ENCODE assay signal across 19 cellular contexts in genomic region chr4:23932186-23932585, GRCh38. TPM values are rescaled to one million over a fixed set of nuclear protein-coding genes. Genes with fewer than 3 reads are reported as not detected.
DNase-seq lines count a peak whose midpoint lies in the region; ATAC-seq, FAIRE-seq and TF ChIP-seq lines count a peak whose summit lies in the region.
"Had no signal": no experiment of that assay in that cellular context is flagged by ENCODE, and none has a peak within 500 bp of the region (broad histone marks: within the 10 kb centered on the region; RNA-seq: fewer than 3 reads in every experiment).

No MANE protein-coding gene starts in this region.

- H3K27me3 Mint-ChIP-seq in endodermal cell (ENCODE audit: insufficient read depth), result no peaks in the 10 kb centered on the region

- no peak overlapping the region for H3K9ac ChIP-seq in endodermal cell (ENCODE audit: extremely low read depth, low read length, poor library complexity, severe bottlenecking)

- ATAC-seq in Right ventricle myocardium superior (ENCODE audit: poor library complexity) (no peak), GM21390 (IDR thresholded peaks at IDR 0.05; ENCODE audit: unreplicated experiment) (no peak)
- ATAC-seq: A549 had no signal

- H3K4me1 Mint-ChIP-seq in endodermal cell, result peaks cover 40% of the 10 kb centered on the region

- no peak overlapping the region for H3K4me3 Mint-ChIP-seq in endodermal cell
- H3K4me3 Mint-ChIP-seq: CD14-positive monocyte had no signal

- intact Hi-C loops in Right ventricle myocardium superior (cut with DNase I), result loop anchor here (10.0 kb wide), 1 partner anchor 567 kb away; no protein-coding TSS in a partner anchor

- H3K4me3 ChIP-seq in right atrium auricular region (no peak overlapping the region), endodermal cell (ENCODE audit: low read length) (no peak overlapping the region)
- H3K4me3 ChIP-seq: A549, SJCRH30 had no signal

- TF ChIP-seq CTCF in right atrium auricular region (IDR thresholded peaks at IDR 0.05), result no peak
- peak; percentile 30 for TF ChIP-seq CTCF in endodermal cell (conservative IDR thresholded peaks at IDR 0.05)
- TF ChIP-seq CTCF in D721Med (IDR thresholded peaks at IDR 0.05; ENCODE audit: insufficient read depth, missing control alignments), result no peak

- 63 to 70% methylated on average over 3 to 4 of the region's 4 CpGs for WGBS in endodermal cell (ENCODE audit: insufficient coverage in 1 of 2, insufficient read length in 1 of 2), 2 experiments

- H3K27ac ChIP-seq in right atrium auricular region (peak overlapping the region; percentile 77 to 86), endodermal cell (ENCODE audit: low read depth, low read length) (no peak overlapping the region)
- H3K27ac ChIP-seq: A549, SJCRH30 had no signal

- no peak overlapping the region for H3K27ac Mint-ChIP-seq in endodermal cell
- H3K27ac Mint-ChIP-seq: CD14-positive monocyte had no signal

- H3K27me3 ChIP-seq in right atrium auricular region (no peaks in the 10 kb centered on the region), endodermal cell (ENCODE audit: control insufficient read depth, insufficient read depth, low read length, poor library complexity, severe bottlenecking) (no peaks in the 10 kb centered on the region)
- H3K27me3 ChIP-seq: SJCRH30 had no signal

- H3K4me1 ChIP-seq in right atrium auricular region (peaks cover 0 to 36% of the 10 kb centered on the region in 2 donors), endodermal cell (ENCODE audit: control insufficient read depth, insufficient read depth, low read length) (peaks cover 12% of the 10 kb centered on the region)
- H3K4me1 ChIP-seq: A549, Caco-2, SJCRH30 had no signal

- H3K36me3 Mint-ChIP-seq in endodermal cell (ENCODE audit: low read depth), result no peaks in the 10 kb centered on the region
- H3K36me3 Mint-ChIP-seq: CD14-positive monocyte had no signal

- H3K9me3 Mint-ChIP-seq in endodermal cell, result no peaks in the 10 kb centered on the region

- DNase-seq in right atrium auricular region (ENCODE audit: low spot score) (no peak), Right ventricle myocardium superior (no peak), endodermal cell (no peak), iPS-NIHi11 (ENCODE audit: low spot score) (peak; percentile 37), D721Med (ENCODE audit: insufficient read length, low spot score) (no peak), KG1 (lab: John Stamatoyannopoulos, UW) (no peak), dermis blood vessel endothelial cell (no peak)
- DNase-seq: Caco-2, DMS79, Karpas-422, NCI-H187 treated with DMSO at 0.1 percent for 48 hours, NCI-H2171 treated with DMSO at 0.1 percent for 48 hours had no signal

- H3K9me3 ChIP-seq in right atrium auricular region (no peaks in the 10 kb centered on the region), endodermal cell (ENCODE audit: control insufficient read depth, low read length) (no peaks in the 10 kb centered on the region)
- H3K9me3 ChIP-seq: A549, Caco-2 had no signal

- no peaks in the 10 kb centered on the region for H3K36me3 ChIP-seq in right atrium auricular region
- H3K36me3 ChIP-seq in endodermal cell (ENCODE audit: control insufficient read depth, insufficient read depth, low read length), result no peaks in the 10 kb centered on the region
- H3K36me3 ChIP-seq: SJCRH30 had no signal

- no peak for FAIRE-seq in D721Med (lab: Jason Lieb, UNC)
- FAIRE-seq: A549, G401.6, GM12891, GM19239 had no signal

RNA-seq across cellular contexts. Expression of gene PPARGC1A, which starts 42.3 kb away (rescaled TPM):
- total RNA-seq in right atrium auricular region (10 to 100 TPM; 41.6 to 72.3 TPM), Right ventricle myocardium superior (82.8 TPM), endodermal cell (10 to 100 TPM in 1 of 2 donors, 1 to 10 TPM in 1; 8.9 to 10.2 TPM), dermis blood vessel endothelial cell (1.4 and 1.5 TPM in 2 replicates)
- 2.1 TPM for polyA plus RNA-seq in endodermal cell (2013, experiment 1 of 2)
- polyA plus RNA-seq in endodermal cell (2013, experiment 2 of 2), result 2.2 TPM
- total RNA-seq: Caco-2 had no signal
